17 cellular contexts compared by ENCODE assay signal in the genomic region with DNA sequence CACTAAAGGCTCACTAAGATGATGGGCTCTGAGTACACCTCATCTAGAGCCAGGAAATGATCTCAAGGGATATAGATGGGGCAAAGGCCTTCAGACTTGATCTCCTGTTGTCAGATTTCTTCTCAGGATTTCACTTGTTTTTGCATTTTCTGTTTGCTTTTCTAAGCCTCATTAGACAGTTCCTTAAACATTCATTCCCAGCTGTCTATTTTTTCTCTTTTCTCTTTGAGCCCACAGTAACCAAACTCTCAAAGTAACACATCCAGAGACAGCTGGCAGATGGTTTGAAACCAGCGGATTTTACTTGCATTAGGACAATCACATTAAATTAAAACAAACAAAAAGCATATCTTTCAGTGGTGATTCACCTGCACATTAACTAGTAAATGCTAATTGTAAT. TPM values are rescaled to one million over a fixed set of nuclear protein-coding genes. Genes with fewer than 3 reads are reported as not detected.
A peak's percentile ranks its signal among the peaks of the same experiment; 100 is the strongest.
DNase-seq lines count a peak whose midpoint lies in the region; ATAC-seq and TF ChIP-seq lines count a peak whose summit lies in the region.
"Had no signal": no experiment of that assay in that cellular context is flagged by ENCODE, and none has a peak within 500 bp of the region (broad histone marks: within the 10 kb centered on the region; RNA-seq: fewer than 3 reads in every experiment).

No MANE protein-coding gene starts in this region.

- CTCF ChIA-PET in PC-9 (lab: Charles Lee), result no interaction called here

- H3K9me2 ChIP-seq in PC-9 (ENCODE audit: insufficient read depth), result no peaks in the 10 kb centered on the region

- intact Hi-C loops in PC-9 (cut with micrococcal nuclease; ENCODE audit: unreplicated experiment), result no loop called here

- no peak overlapping the region for H3K4me3 ChIP-seq in astrocyte of the spinal cord (ENCODE audit: low read depth, low read length)
- H3K4me3 ChIP-seq in PC-9, result no peak overlapping the region
- H3K4me3 ChIP-seq: GM12878 had no signal

- TF ChIP-seq CTCF in astrocyte of the spinal cord (IDR thresholded peaks at IDR 0.05; ENCODE audit: low read depth, low read length), result no peak
- no peak for TF ChIP-seq CTCF in PC-9 (conservative IDR thresholded peaks at IDR 0.05)
- no peak for TF ChIP-seq CTCF in omental fat pad (IDR thresholded peaks at IDR 0.05)

- no peaks in the 10 kb centered on the region for H3K4me1 ChIP-seq in PC-9 (replicated peaks; ENCODE audit: insufficient read depth)
- H3K4me1 ChIP-seq: BE2C had no signal

- peak; percentile 22 for DNase-seq in NCI-H82 (lab: John Stamatoyannopoulos, UW)
- DNase-seq in NCI-H82 treated with DMSO at 0.1 percent for 48 hours (lab: John Stamatoyannopoulos, UW; ENCODE audit: unreplicated experiment), result no peak
- peak; percentile 13 for DNase-seq in astrocyte of the spinal cord (ENCODE audit: low read depth, low spot score)
- peak; percentile 36 for DNase-seq in myocyte (ENCODE audit: low read depth)
- DNase-seq in PC-9, result no peak
- no peak for DNase-seq in NCI-H128 (lab: John Stamatoyannopoulos, UW; ENCODE audit: unreplicated experiment)
- no peak for DNase-seq in omental fat pad (ENCODE audit: low spot score)
- DNase-seq: BE2C; CD4-positive, CD25-positive, alpha-beta regulatory T cell; DND-41; Karpas-422; NCI-H1417 treated with DMSO at 0.1 percent for 48 hours; NCI-H1930; NCI-H748 treated with DMSO at 0.1 percent for 48 hours; OCI-M1 had no signal

- H3K36me3 ChIP-seq in PC-9 (ENCODE audit: low read depth), result no peaks in the 10 kb centered on the region
- H3K36me3 ChIP-seq: BE2C had no signal

- no peak overlapping the region for H3K4me2 ChIP-seq in PC-9

- no peaks in the 10 kb centered on the region for H3F3A ChIP-seq in PC-9 (ENCODE audit: insufficient read depth, low read depth)

- no peaks in the 10 kb centered on the region for H3K9me3 ChIP-seq in PC-9 (ENCODE audit: insufficient read depth, low read depth)
- H3K9me3 ChIP-seq: BE2C had no signal

- ATAC-seq in omental fat pad (ENCODE audit: low FRiP score), result no peak
- ATAC-seq: GM12878, Right ventricle myocardium inferior had no signal

- no peak overlapping the region for H3K27ac ChIP-seq in PC-9

- no peaks in the 10 kb centered on the region for H3K79me2 ChIP-seq in PC-9 (ENCODE audit: low read depth)

- H2AFZ ChIP-seq in PC-9, result no peak overlapping the region

- no peaks in the 10 kb centered on the region for H3K27me3 ChIP-seq in PC-9 (ENCODE audit: insufficient read depth, low read depth)
- H3K27me3 ChIP-seq: BE2C had no signal

- in situ Hi-C loops in astrocyte of the spinal cord (cut with HindIII; ENCODE audit: low sequenced_read_pairs), result no loop called here

- POLR2A ChIA-PET in PC-9 (lab: Charles Lee; ENCODE audit: unreplicated experiment), result no interaction called here

- BruUV-seq in PC-9 (replicated peaks; lab: Mats Ljungman, UMichigan), result no TSS peak

- H4K20me1 ChIP-seq in PC-9 (ENCODE audit: insufficient read depth), result no peaks in the 10 kb centered on the region

RNA-seq across cellular contexts. Expression of gene ARL8B, which starts 28.3 kb away (rescaled TPM):
- 52.0 and 62.0 TPM in 2 replicates for total RNA-seq in myocyte
- polyA plus RNA-seq in myocyte (2012), result 46.2 TPM
- total RNA-seq in PC-9 (2021), result 45.4 and 49.5 TPM in 2 replicates
- 10 to 100 TPM; 44.2 to 64.8 (median 49.9) TPM for total RNA-seq in omental fat pad

Comparison
In these comparisons a context has a peak if more than half of its experiments do, and no peak if none do; other contexts are left out.
1. DNase-seq: peak in NCI-H82 (single experiment), astrocyte of the spinal cord (single experiment) and myocyte (single experiment); none in NCI-H82 treated with DMSO at 0.1 percent for 48 hours (single experiment), PC-9 (0 of 2), NCI-H128 (single experiment) and omental fat pad (single experiment).